28 cellular contexts compared by ENCODE assay signal in genomic region chrX:74464722-74465121, GRCh38. TPM values are rescaled to one million over a fixed set of nuclear protein-coding genes. Genes with fewer than 3 reads are reported as not detected.
"Had no signal": no experiment of that assay in that cellular context is flagged by ENCODE, and none has a peak within 500 bp of the region (broad histone marks: within the 10 kb centered on the region; RNA-seq: fewer than 3 reads in every experiment).

No MANE protein-coding gene starts in this region.

- DNase-seq: activated B cell treated with CpG ODN at 0.5 μM for 24 hours; activated CD4-positive, alpha-beta memory T cell treated with anti-CD3 and anti-CD28 coated beads for 36 hours; activated CD4-positive, alpha-beta T cell treated with anti-CD3 and anti-CD28 coated beads for 4 hours; activated CD4-positive, alpha-beta T cell treated with anti-CD3 and anti-CD28 coated beads, Interleukin-2, amount 10 ng/mL, durations not matched to agents 24 days and 14 days; activated CD4-positive, alpha-beta T cell treated with anti-CD3 and anti-CD28 coated beads, Interleukin-2, amount 50 U/mL, for 1 hour; activated CD4-positive, alpha-beta T cell treated with anti-CD3 and anti-CD28 coated beads, Interleukin-2, amount 50 U/mL, for 4 hours; activated CD4-positive, CD25-positive, alpha-beta regulatory T cell treated with anti-CD3 and anti-CD28 coated beads, Interleukin-2, amount 50 U/mL, for 72 hours; activated CD8-positive, alpha-beta memory T cell treated with anti-CD3 and anti-CD28 coated beads, Interleukin-2, amount 50 U/mL, for 4 hours; activated CD8-positive, alpha-beta T cell treated with anti-CD3 and anti-CD28 coated beads for 36 hours; activated effector memory CD4-positive, alpha-beta T cell treated with anti-CD3 and anti-CD28 coated beads, Interleukin-2, amount 50 U/mL, for 16 hours; activated gamma-delta T cell treated with Interleukin-2 at 50 U/mL for 16 hours; activated naive CD4-positive, alpha-beta T cell; activated naive CD4-positive, alpha-beta T cell treated with anti-CD3 and anti-CD28 coated beads for 36 hours; activated naive CD4-positive, alpha-beta T cell treated with anti-CD3 and anti-CD28 coated beads, Interleukin-2, amount 50 U/mL, for 16 hours; activated naive CD8-positive, alpha-beta T cell treated with anti-CD3 and anti-CD28 coated beads for 36 hours; activated T-cell treated with anti-CD3 and anti-CD28 coated beads for 4 hours; activated T-cell treated with anti-CD3 and anti-CD28 coated beads, Interleukin-2, amount 50 U/mL, for 1 hour; activated T-cell treated with anti-CD3 and anti-CD28 coated beads, Interleukin-2, amount 50 U/mL, for 4 hours; activated T-cell treated with anti-CD3 and anti-CD28 coated beads, Interleukin-2, amount 50 U/mL, for 72 hours; amygdala; anterior cingulate cortex; central memory CD4-positive, alpha-beta T cell; T-helper 1 cell; T-helper 2 cell; T-helper 9 cell had no signal

- FAIRE-seq: TTC549 had no signal

- H3K4me3 ChIP-seq: ascending aorta had no signal

- H3K27me3 ChIP-seq: ascending aorta had no signal

- H3K4me1 ChIP-seq: ascending aorta had no signal

- H3K36me3 ChIP-seq: ascending aorta had no signal

- H3K27ac ChIP-seq: ascending aorta, VCaP had no signal

- H3K9me3 ChIP-seq: ascending aorta had no signal

RNA-seq across cellular contexts. Expression of gene SLC16A2, which starts 43.4 kb away (rescaled TPM):
- total RNA-seq: activated B cell treated with CpG ODN at 0.5 μM for 24 hours had no signal
